9 cellular contexts compared by ENCODE assay signal in genomic region chr16:8621221-8621571, GRCh38. TPM values are rescaled to one million over a fixed set of nuclear protein-coding genes. Genes with fewer than 3 reads are reported as not detected.
DNase-seq lines count a peak whose midpoint lies in the region; ATAC-seq and TF ChIP-seq lines count a peak whose summit lies in the region.
"Had no signal": no experiment of that assay in that cellular context is flagged by ENCODE, and none has a peak within 500 bp of the region (broad histone marks: within the 10 kb centered on the region; RNA-seq: fewer than 3 reads in every experiment).

No MANE protein-coding gene starts in this region.

- no peak for TF ChIP-seq EP300 in ovary (IDR thresholded peaks at IDR 0.05)

- H3K9me3 Mint-ChIP-seq in Calu3 (ENCODE audit: low read depth, unreplicated experiment) = no peaks in the 10 kb centered on the region

- H3K9ac ChIP-seq in OCI-LY3 (ENCODE audit: low read length) = peak overlapping the region; percentile 94; the same call in 1 of the 2 replicates

- TF ChIP-seq CTCF in Calu3 (IDR thresholded peaks at IDR 0.05; ENCODE audit: unreplicated experiment) (no peak), OCI-LY3 (IDR thresholded peaks at IDR 0.05; ENCODE audit: low read depth, low read length) (no peak), ovary (IDR thresholded peaks at IDR 0.05) (no peak), omental fat pad (IDR thresholded peaks at IDR 0.05) (no peak)

- no TSS peak for BruUV-seq in Calu3 (replicated peaks; lab: Mats Ljungman, UMichigan)

- H3K9me3 ChIP-seq in OCI-LY3 (ENCODE audit: insufficient read depth, low read length) (no peaks in the 10 kb centered on the region), ovary (no peaks in the 10 kb centered on the region)

- H3K4me2 ChIP-seq in OCI-LY3 (ENCODE audit: low read length) = peak overlapping the region; percentile 66

- TF ChIP-seq POLR2A in ovary (IDR thresholded peaks at IDR 0.05) = no peak

- peak overlapping the region; percentile 91 for H3K4me3 Mint-ChIP-seq in Calu3 (ENCODE audit: low read depth, unreplicated experiment)

- ATAC-seq in omental fat pad (ENCODE audit: low FRiP score) = no peak

- peaks cover 25% of the 10 kb centered on the region for H3K36me3 Mint-ChIP-seq in Calu3 (ENCODE audit: insufficient read depth, unreplicated experiment)

- WGBS in ovary, 3 donors = 16 to 17% (median 16%) methylated on average over 12 of the region's 12 CpGs

- peaks cover 9% of the 10 kb centered on the region for H3K4me1 Mint-ChIP-seq in Calu3 (ENCODE audit: low read depth, unreplicated experiment)

- H3K4me3 ChIP-seq in OCI-LY3 (ENCODE audit: low read length) (peak overlapping the region; percentile 93), ovary (peak overlapping the region; percentile 78)

- DNase-seq in Calu3 (no peak), epithelial cell of prostate (ENCODE audit: low read depth, low spot score) (no peak), ovary (no peak), activated gamma-delta T cell treated with Interleukin-2 at 50 U/mL for 16 hours (no peak), NOMO-1 treated with dmso at 0.1 percent for 144 hours (lab: John Stamatoyannopoulos, UW; ENCODE audit: unreplicated experiment) (no peak), SW480 (ENCODE audit: low spot score) (no peak), omental fat pad (ENCODE audit: low spot score) (no peak)

- H3K79me2 ChIP-seq in OCI-LY3 (ENCODE audit: low read length) = peaks cover 36% of the 10 kb centered on the region

- peak overlapping the region; percentile 93; the same call in 1 of the 2 replicates for H2AFZ ChIP-seq in OCI-LY3 (ENCODE audit: low read depth, low read length)

- peaks cover 9% of the 10 kb centered on the region for H3K4me1 ChIP-seq in OCI-LY3 (ENCODE audit: low read length)
- H3K4me1 ChIP-seq in ovary (ENCODE audit: insufficient read depth) = peaks cover 1% of the 10 kb centered on the region

- H3K27me3 Mint-ChIP-seq in Calu3 (ENCODE audit: unreplicated experiment) = peaks cover 44% of the 10 kb centered on the region

- H3K36me3 ChIP-seq in OCI-LY3 (replicated peaks; ENCODE audit: low read depth, low read length) = peaks cover 7% of the 10 kb centered on the region
- no peaks in the 10 kb centered on the region for H3K36me3 ChIP-seq in ovary

- H3K27ac Mint-ChIP-seq in Calu3 (ENCODE audit: unreplicated experiment) = peak overlapping the region; percentile 66

- H3K27me3 ChIP-seq in OCI-LY3 (ENCODE audit: low read depth, low read length) (peaks cover 12% of the 10 kb centered on the region; the same call in 1 of the 2 replicates), ovary (no peaks in the 10 kb centered on the region)

- no peaks in the 10 kb centered on the region for H4K20me1 ChIP-seq in OCI-LY3 (ENCODE audit: insufficient read depth, low read length)

- intact Hi-C loops in Calu3 (cut with micrococcal nuclease; ENCODE audit: unreplicated experiment) = no loop called here
- intact Hi-C loops in ovary (cut with DNase I) = no loop called here

- no peak overlapping the region for H3K27ac ChIP-seq in OCI-LY3 (ENCODE audit: low read length)
- peak overlapping the region; percentile 88 for H3K27ac ChIP-seq in epithelial cell of prostate
- peak overlapping the region; percentile 11 to 79 for H3K27ac ChIP-seq in ovary

- CTCF ChIA-PET in Calu3 (lab: Charles Lee) = interaction anchor here (1.0 kb wide), 1 partner anchor 15 kb away, joined by 3 read pairs; no protein-coding TSS in a partner anchor

RNA-seq across cellular contexts. Expression of gene METTL22, which starts 0.3 kb away (rescaled TPM):
- total RNA-seq in Calu3 (2022) (71.1 and 71.7 TPM in 2 replicates), ovary (10 to 100 TPM; 21.6 to 45.8 (median 29.4) TPM), omental fat pad (10 to 100 TPM; 16.7 to 40.0 (median 24.5) TPM)
- polyA plus RNA-seq in ovary = 10 to 100 TPM; 14.2 to 23.6 TPM

RNA-seq across cellular contexts. Expression of gene TMEM114, which starts 30.9 kb away (rescaled TPM):
- total RNA-seq in Calu3 (2022) (not detected in 2 replicates), ovary (not detected), omental fat pad (not detected)
- not detected for polyA plus RNA-seq in ovary
- total RNA-seq: T-helper 2 cell treated with Interferon-gamma antibody and Interleukin-4, amounts not matched to agents 100 ng/mL and 5 ng/mL, for 36 hours had no signal

RNA-seq across cellular contexts. Expression of gene ABAT, which starts 53.2 kb away (rescaled TPM):
- 12.6 and 14.2 TPM in 2 replicates for total RNA-seq in Calu3 (2022)
- total RNA-seq in ovary = 10 to 100 TPM in 4 of 7 donors, 1 to 10 TPM in 3; 3.8 to 20.3 (median 11.4) TPM
- polyA plus RNA-seq in ovary = 10 to 100 TPM; 13.8 to 17.0 TPM
- total RNA-seq in omental fat pad = 1 to 10 TPM; 5.5 to 8.4 (median 6.5) TPM
